ENCODE assay signal across 1 cellular context in the genomic region with DNA sequence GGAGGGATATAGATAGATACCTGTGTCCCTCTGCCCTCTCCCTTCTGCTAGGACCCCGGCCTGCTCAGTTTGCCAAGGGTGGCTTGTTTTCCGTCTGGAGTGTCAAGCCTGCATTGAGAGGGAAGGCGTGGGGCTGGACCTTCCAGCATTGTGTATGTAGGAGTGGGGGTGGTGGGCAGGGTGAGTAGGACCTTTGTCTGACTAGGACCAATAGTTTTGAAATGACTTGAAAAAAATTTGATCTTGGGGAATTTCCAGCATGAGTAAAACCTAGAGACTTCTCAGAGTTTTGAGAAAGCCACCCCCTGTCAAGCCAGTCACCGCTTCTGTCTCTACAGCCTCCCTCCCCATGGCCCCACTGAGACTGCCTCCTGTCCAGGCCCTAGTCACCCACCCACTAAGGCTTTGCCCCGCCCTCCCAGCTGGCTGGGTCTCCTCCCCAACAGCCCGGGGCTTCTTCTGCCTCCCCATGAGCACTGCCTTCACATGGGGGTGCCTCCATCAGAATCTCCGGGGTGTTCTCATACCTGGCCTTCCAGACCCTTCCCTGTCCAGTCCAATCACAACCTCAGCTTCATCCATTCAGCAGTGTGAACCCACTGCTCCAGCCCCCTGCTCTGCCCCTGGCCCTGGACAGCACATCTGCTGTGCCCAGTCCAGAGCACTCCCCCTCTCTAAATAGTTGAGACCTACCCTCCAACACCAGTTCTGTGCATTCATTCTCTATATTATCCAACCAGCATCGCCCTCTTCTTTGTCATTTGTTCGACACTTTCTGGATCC.
A peak's percentile ranks its signal among the peaks of the same experiment; 100 is the strongest.
TF ChIP-seq lines count a peak whose summit lies in the region.

No MANE protein-coding gene starts in this region.

TF ChIP-seq in GM12878, 131 proteins besides CTCF, POLR2A, EP300 and RAD21 (continued from another document and continues in another):
- TF ChIP-seq, protein P1, sequence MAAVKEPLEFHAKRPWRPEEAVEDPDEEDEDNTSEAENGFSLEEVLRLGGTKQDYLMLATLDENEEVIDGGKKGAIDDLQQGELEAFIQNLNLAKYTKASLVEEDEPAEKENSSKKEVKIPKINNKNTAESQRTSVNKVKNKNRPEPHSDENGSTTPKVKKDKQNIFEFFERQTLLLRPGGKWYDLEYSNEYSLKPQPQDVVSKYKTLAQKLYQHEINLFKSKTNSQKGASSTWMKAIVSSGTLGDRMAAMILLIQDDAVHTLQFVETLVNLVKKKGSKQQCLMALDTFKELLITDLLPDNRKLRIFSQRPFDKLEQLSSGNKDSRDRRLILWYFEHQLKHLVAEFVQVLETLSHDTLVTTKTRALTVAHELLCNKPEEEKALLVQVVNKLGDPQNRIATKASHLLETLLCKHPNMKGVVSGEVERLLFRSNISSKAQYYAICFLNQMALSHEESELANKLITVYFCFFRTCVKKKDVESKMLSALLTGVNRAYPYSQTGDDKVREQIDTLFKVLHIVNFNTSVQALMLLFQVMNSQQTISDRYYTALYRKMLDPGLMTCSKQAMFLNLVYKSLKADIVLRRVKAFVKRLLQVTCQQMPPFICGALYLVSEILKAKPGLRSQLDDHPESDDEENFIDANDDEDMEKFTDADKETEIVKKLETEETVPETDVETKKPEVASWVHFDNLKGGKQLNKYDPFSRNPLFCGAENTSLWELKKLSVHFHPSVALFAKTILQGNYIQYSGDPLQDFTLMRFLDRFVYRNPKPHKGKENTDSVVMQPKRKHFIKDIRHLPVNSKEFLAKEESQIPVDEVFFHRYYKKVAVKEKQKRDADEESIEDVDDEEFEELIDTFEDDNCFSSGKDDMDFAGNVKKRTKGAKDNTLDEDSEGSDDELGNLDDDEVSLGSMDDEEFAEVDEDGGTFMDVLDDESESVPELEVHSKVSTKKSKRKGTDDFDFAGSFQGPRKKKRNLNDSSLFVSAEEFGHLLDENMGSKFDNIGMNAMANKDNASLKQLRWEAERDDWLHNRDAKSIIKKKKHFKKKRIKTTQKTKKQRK (IDR thresholded peaks at IDR 0.05; ENCODE audit: low read depth, low read length): no peak
- TF ChIP-seq SMC3 (IDR thresholded peaks at IDR 0.05; ENCODE audit: borderline replicate concordance, low read length): peak; percentile 2; the same call in 1 of the 2 replicates
- TF ChIP-seq CHD1 (IDR thresholded peaks at IDR 0.05; ENCODE audit: low read depth, low read length): no peak
- TF ChIP-seq, protein P2, sequence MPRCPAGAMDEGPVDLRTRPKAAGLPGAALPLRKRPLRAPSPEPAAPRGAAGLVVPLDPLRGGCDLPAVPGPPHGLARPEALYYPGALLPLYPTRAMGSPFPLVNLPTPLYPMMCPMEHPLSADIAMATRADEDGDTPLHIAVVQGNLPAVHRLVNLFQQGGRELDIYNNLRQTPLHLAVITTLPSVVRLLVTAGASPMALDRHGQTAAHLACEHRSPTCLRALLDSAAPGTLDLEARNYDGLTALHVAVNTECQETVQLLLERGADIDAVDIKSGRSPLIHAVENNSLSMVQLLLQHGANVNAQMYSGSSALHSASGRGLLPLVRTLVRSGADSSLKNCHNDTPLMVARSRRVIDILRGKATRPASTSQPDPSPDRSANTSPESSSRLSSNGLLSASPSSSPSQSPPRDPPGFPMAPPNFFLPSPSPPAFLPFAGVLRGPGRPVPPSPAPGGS (IDR thresholded peaks at IDR 0.05; ENCODE audit: borderline replicate concordance, insufficient read depth, low read depth, low read length, poor library complexity, severe bottlenecking): peak; percentile 85
- TF ChIP-seq MEF2B (IDR thresholded peaks at IDR 0.05; ENCODE audit: partially characterized antibody, poor library complexity, severe bottlenecking): peak; percentile 71
- TF ChIP-seq CBX5 (IDR thresholded peaks at IDR 0.05; ENCODE audit: low read depth): peak; percentile 68; the same call in 1 of the 2 replicates
- peak; percentile 97 for TF ChIP-seq DPF2 (IDR thresholded peaks at IDR 0.05)
- TF ChIP-seq, protein P3, sequence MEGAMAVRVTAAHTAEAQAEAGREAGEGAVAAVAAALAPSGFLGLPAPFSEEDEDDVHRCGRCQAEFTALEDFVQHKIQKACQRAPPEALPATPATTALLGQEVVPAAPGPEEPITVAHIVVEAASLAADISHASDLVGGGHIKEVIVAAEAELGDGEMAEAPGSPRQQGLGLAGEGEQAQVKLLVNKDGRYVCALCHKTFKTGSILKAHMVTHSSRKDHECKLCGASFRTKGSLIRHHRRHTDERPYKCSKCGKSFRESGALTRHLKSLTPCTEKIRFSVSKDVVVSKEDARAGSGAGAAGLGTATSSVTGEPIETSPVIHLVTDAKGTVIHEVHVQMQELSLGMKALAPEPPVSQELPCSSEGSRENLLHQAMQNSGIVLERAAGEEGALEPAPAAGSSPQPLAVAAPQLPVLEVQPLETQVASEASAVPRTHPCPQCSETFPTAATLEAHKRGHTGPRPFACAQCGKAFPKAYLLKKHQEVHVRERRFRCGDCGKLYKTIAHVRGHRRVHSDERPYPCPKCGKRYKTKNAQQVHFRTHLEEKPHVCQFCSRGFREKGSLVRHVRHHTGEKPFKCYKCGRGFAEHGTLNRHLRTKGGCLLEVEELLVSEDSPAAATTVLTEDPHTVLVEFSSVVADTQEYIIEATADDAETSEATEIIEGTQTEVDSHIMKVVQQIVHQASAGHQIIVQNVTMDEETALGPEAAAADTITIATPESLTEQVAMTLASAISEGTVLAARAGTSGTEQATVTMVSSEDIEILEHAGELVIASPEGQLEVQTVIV (IDR thresholded peaks at IDR 0.05; ENCODE audit: borderline replicate concordance, partially characterized antibody): no peak
- peak; percentile 73; the same call in 1 of the 2 replicates for TF ChIP-seq BACH1 (IDR thresholded peaks at IDR 0.05; ENCODE audit: borderline replicate concordance)
- 0 out of 2 replicates have a peak, but pooled peaks have one; percentile 26 for TF ChIP-seq ZNF24 (IDR thresholded peaks at IDR 0.05)
- peak; percentile 84 for TF ChIP-seq JUND (IDR thresholded peaks at IDR 0.05; ENCODE audit: low read depth, low read length)
- TF ChIP-seq KLF5 (IDR thresholded peaks at IDR 0.05; ENCODE audit: partially characterized antibody): peak; percentile 77
- 0 out of 2 replicates have a peak, but pooled peaks have one; percentile 53 for TF ChIP-seq MXI1 (IDR thresholded peaks at IDR 0.05; ENCODE audit: low read depth, low read length)
- TF ChIP-seq NR2F1 (conservative IDR thresholded peaks at IDR 0.05): peak; percentile 86
- TF ChIP-seq, protein P4, sequence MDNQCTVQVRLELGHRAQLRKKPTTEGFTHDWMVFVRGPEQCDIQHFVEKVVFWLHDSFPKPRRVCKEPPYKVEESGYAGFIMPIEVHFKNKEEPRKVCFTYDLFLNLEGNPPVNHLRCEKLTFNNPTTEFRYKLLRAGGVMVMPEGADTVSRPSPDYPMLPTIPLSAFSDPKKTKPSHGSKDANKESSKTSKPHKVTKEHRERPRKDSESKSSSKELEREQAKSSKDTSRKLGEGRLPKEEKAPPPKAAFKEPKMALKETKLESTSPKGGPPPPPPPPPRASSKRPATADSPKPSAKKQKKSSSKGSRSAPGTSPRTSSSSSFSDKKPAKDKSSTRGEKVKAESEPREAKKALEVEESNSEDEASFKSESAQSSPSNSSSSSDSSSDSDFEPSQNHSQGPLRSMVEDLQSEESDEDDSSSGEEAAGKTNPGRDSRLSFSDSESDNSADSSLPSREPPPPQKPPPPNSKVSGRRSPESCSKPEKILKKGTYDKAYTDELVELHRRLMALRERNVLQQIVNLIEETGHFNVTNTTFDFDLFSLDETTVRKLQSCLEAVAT (IDR thresholded peaks at IDR 0.05): peak; percentile 3; the same call in 1 of the 2 replicates
- TF ChIP-seq, protein P5, sequence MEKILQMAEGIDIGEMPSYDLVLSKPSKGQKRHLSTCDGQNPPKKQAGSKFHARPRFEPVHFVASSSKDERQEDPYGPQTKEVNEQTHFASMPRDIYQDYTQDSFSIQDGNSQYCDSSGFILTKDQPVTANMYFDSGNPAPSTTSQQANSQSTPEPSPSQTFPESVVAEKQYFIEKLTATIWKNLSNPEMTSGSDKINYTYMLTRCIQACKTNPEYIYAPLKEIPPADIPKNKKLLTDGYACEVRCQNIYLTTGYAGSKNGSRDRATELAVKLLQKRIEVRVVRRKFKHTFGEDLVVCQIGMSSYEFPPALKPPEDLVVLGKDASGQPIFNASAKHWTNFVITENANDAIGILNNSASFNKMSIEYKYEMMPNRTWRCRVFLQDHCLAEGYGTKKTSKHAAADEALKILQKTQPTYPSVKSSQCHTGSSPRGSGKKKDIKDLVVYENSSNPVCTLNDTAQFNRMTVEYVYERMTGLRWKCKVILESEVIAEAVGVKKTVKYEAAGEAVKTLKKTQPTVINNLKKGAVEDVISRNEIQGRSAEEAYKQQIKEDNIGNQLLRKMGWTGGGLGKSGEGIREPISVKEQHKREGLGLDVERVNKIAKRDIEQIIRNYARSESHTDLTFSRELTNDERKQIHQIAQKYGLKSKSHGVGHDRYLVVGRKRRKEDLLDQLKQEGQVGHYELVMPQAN (conservative IDR thresholded peaks at IDR 0.05): no peak
- peak; percentile 64 for TF ChIP-seq SP1 (IDR thresholded peaks at IDR 0.05; ENCODE audit: low read depth, low read length)
- TF ChIP-seq EGR1 (IDR thresholded peaks at IDR 0.05; ENCODE audit: borderline replicate concordance in 1 of 2, low read depth in 2 of 2, low read length in 2 of 2): peak in 1 of 2 experiments; percentile 49; a peak in 1 of 3 replicates
- peak; percentile 81; the same call in 1 of the 2 replicates for TF ChIP-seq SMAD5 (IDR thresholded peaks at IDR 0.05; ENCODE audit: low read depth)
- TF ChIP-seq SPI1 (IDR thresholded peaks at IDR 0.05; ENCODE audit: borderline replicate concordance, insufficient read depth, low read depth, low read length): 0 out of 2 replicates have a peak, but pooled peaks have one; percentile 13
- TF ChIP-seq RUNX3 (IDR thresholded peaks at IDR 0.05; ENCODE audit: low read length): peak; percentile 78
- peak; percentile 85; the same call in 1 of the 2 replicates for TF ChIP-seq EED (IDR thresholded peaks at IDR 0.05; ENCODE audit: low read depth)
- TF ChIP-seq, protein P6, sequence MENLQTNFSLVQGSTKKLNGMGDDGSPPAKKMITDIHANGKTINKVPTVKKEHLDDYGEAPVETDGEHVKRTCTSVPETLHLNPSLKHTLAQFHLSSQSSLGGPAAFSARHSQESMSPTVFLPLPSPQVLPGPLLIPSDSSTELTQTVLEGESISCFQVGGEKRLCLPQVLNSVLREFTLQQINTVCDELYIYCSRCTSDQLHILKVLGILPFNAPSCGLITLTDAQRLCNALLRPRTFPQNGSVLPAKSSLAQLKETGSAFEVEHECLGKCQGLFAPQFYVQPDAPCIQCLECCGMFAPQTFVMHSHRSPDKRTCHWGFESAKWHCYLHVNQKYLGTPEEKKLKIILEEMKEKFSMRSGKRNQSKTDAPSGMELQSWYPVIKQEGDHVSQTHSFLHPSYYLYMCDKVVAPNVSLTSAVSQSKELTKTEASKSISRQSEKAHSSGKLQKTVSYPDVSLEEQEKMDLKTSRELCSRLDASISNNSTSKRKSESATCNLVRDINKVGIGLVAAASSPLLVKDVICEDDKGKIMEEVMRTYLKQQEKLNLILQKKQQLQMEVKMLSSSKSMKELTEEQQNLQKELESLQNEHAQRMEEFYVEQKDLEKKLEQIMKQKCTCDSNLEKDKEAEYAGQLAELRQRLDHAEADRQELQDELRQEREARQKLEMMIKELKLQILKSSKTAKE (IDR thresholded peaks at IDR 0.05; ENCODE audit: low read depth, poor library complexity, severe bottlenecking): peak; percentile 87
- TF ChIP-seq SMARCA5 (IDR thresholded peaks at IDR 0.05): peak; percentile 42; the same call in 1 of the 2 replicates
- TF ChIP-seq, protein P7, sequence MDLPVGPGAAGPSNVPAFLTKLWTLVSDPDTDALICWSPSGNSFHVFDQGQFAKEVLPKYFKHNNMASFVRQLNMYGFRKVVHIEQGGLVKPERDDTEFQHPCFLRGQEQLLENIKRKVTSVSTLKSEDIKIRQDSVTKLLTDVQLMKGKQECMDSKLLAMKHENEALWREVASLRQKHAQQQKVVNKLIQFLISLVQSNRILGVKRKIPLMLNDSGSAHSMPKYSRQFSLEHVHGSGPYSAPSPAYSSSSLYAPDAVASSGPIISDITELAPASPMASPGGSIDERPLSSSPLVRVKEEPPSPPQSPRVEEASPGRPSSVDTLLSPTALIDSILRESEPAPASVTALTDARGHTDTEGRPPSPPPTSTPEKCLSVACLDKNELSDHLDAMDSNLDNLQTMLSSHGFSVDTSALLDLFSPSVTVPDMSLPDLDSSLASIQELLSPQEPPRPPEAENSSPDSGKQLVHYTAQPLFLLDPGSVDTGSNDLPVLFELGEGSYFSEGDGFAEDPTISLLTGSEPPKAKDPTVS (IDR thresholded peaks at IDR 0.05; ENCODE audit: low read depth, low read length): peak; percentile 80
- no peak for TF ChIP-seq HCFC1 (IDR thresholded peaks at IDR 0.05; ENCODE audit: low read length)
- TF ChIP-seq POLR2AphosphoS5 (IDR thresholded peaks at IDR 0.05; ENCODE audit: low read length): peak; percentile 84
- peak; percentile 92 for TF ChIP-seq IKZF1 (conservative IDR thresholded peaks at IDR 0.05)
- TF ChIP-seq PAX5 (IDR thresholded peaks at IDR 0.05; ENCODE audit: borderline replicate concordance, low read depth, low read length): peak; percentile 58; the same call in 1 of the 2 replicates
- peak; percentile 87 for TF ChIP-seq ZNF384 (IDR thresholded peaks at IDR 0.05; ENCODE audit: borderline replicate concordance, low read depth, low read length)
- TF ChIP-seq, protein P8, sequence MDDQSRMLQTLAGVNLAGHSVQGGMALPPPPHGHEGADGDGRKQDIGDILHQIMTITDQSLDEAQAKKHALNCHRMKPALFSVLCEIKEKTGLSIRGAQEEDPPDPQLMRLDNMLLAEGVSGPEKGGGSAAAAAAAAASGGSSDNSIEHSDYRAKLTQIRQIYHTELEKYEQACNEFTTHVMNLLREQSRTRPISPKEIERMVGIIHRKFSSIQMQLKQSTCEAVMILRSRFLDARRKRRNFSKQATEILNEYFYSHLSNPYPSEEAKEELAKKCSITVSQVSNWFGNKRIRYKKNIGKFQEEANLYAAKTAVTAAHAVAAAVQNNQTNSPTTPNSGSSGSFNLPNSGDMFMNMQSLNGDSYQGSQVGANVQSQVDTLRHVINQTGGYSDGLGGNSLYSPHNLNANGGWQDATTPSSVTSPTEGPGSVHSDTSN (IDR thresholded peaks at IDR 0.05; ENCODE audit: insufficient replicate concordance, low read depth, low read length): peak; percentile 47
